Comparison of ENCODE assay signal across 9 cellular contexts in genomic region chr1:20359451-20360330, GRCh38.
DNase-seq lines count a peak whose midpoint lies in the region; ATAC-seq and TF ChIP-seq lines count a peak whose summit lies in the region.
"Had no signal": no experiment of that assay in that cellular context is flagged by ENCODE, and none has a peak within 500 bp of the region (broad histone marks: within the 10 kb centered on the region; RNA-seq: fewer than 3 reads in every experiment).

No MANE protein-coding gene starts in this region.

- TF ChIP-seq POLR2A in adrenal gland (IDR thresholded peaks at IDR 0.05) = no peak

- H3K36me3 ChIP-seq in adrenal gland (replicated peaks in 1 of 2) = no peaks in the 10 kb centered on the region

- WGBS in adrenal gland, 4 donors = 65 to 69% (median 68%) methylated on average over 13 to 15 of the region's 15 CpGs

- intact Hi-C loops in adrenal gland (cut with DNase I) = loop anchor here (5.0 to 10.0 kb wide), 2 partner anchors 135 to 138 kb away; no protein-coding TSS in a partner anchor

- TF ChIP-seq CTCF in adrenal gland (IDR thresholded peaks at IDR 0.05) = no peak

- no peaks in the 10 kb centered on the region for H3K9me3 ChIP-seq in adrenal gland (replicated peaks in 1 of 3)

- DNase-seq in HT-29 (ENCODE audit: low spot score) (peak; percentile 23), SW480 (ENCODE audit: low spot score) (peak; percentile 52), adrenal gland (peak; percentile 50 to 87 (median 74)), hypothalamus (lab: John Stamatoyannopoulos, UW) (no peak), germinal center (ENCODE audit: low spot score) (no peak), NCI-H146 treated with DMSO at 0.1 percent for 48 hours (lab: John Stamatoyannopoulos, UW; ENCODE audit: unreplicated experiment) (no peak)
- DNase-seq in stimulated activated CD4-positive, alpha-beta T cell treated with anti-CD3 and anti-CD28 coated beads, Interleukin-1b, Interleukin-23, amount 100 ng/mL, for 4 hours (ENCODE audit: low read depth in 2 of 2) = peak; percentile 18 to 34

- H3K4me1 ChIP-seq in adrenal gland (replicated peaks in 1 of 2) = peaks cover 7 to 14% of the 10 kb centered on the region in 2 donors

- H3K27ac ChIP-seq in adrenal gland = peak overlapping the region in 3 of 5 donors; percentile 35 to 81 (median 49)
- H3K27ac ChIP-seq: SK-N-MC had no signal

- ATAC-seq in HG03571 (IDR thresholded peaks at IDR 0.05; ENCODE audit: unreplicated experiment) = no peak

- H3K27me3 ChIP-seq in adrenal gland = peaks cover 4% of the 10 kb centered on the region

- H3K4me3 ChIP-seq in adrenal gland = no peak overlapping the region
- H3K4me3 ChIP-seq: SK-N-MC had no signal

Comparison
In these comparisons a context has a peak if more than half of its experiments do, and no peak if none do; other contexts are left out.
1. DNase-seq: peak in HT-29 (single experiment), SW480 (single experiment), adrenal gland (7 of 7) and stimulated activated CD4-positive, alpha-beta T cell treated with anti-CD3 and anti-CD28 coated beads, Interleukin-1b, Interleukin-23, amount 100 ng/mL, for 4 hours (2 of 2); none in hypothalamus (0 of 51), germinal center (single experiment) and NCI-H146 treated with DMSO at 0.1 percent for 48 hours (single experiment).